11 cellular contexts compared by ENCODE assay signal in the genomic region with DNA sequence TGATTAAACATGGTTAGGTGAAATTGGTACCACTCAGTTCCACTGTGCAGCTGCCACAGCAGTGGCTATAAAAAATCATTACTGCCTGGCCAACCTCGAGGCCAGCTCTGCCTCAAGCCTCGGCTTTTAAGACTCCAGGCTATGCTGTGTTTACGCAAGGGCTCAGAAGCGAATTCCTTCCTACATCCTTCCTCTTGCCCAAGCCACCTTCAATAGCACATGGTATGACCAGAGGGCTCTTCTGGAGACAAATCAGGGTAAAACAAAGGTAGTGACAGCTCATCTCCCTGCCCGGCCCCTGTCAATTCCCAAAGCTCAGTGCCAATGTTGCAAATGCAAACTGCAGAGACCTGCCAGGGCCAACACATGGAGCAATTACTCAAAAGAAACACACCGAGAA.
DNase-seq lines count a peak whose midpoint lies in the region; ATAC-seq and TF ChIP-seq lines count a peak whose summit lies in the region.
"Had no signal": no experiment of that assay in that cellular context is flagged by ENCODE, and none has a peak within 500 bp of the region (broad histone marks: within the 10 kb centered on the region; RNA-seq: fewer than 3 reads in every experiment).

No MANE protein-coding gene starts in this region.

- H3K27me3 Mint-ChIP-seq in nephron progenitor cell (ENCODE audit: low read depth, poor library complexity), result peaks cover 3% of the 10 kb centered on the region

- POLR2A ChIA-PET in RWPE1 (lab: Yijun Ruan, JAX; ENCODE audit: low non-redundant PET), result no interaction called here

- H3K27ac ChIP-seq in RWPE1, result peak overlapping the region; percentile 68

- CTCF ChIA-PET in RWPE1 (lab: Yijun Ruan, JAX), result interaction anchor here (0.6 to 1.2 kb wide), 2 partner anchors 32 to 39 kb away, joined by 3 to 4 read pairs; a partner anchor contains a TSS

- H3K4me3 ChIP-seq in epithelial cell of esophagus (ENCODE audit: low read length), result no peak overlapping the region

- TF ChIP-seq CTCF in RWPE1 (conservative IDR thresholded peaks at IDR 0.05; ENCODE audit: low read depth) (no peak), epithelial cell of esophagus (IDR thresholded peaks at IDR 0.05; ENCODE audit: insufficient read depth, low read depth, low read length, missing control alignments) (no peak), nephron progenitor cell (IDR thresholded peaks at IDR 0.05) (no peak)

- peak; percentile 67 for DNase-seq in ELR (ENCODE audit: low read depth)
- DNase-seq in RWPE1 (ENCODE audit: low spot score), result peak; percentile 30
- DNase-seq in epithelial cell of esophagus (ENCODE audit: low read depth), result peak; percentile 83
- DNase-seq in nephron progenitor cell, result no peak
- DNase-seq: activated T-cell treated with anti-CD3 and anti-CD28 coated beads, Interleukin-2, amount 50 U/mL, for 48 hours; naive thymus-derived CD4-positive, alpha-beta T cell; T-helper 1 cell had no signal

- peaks cover 74% of the 10 kb centered on the region for H3K4me1 Mint-ChIP-seq in nephron progenitor cell
- H3K4me1 Mint-ChIP-seq: naive thymus-derived CD4-positive, alpha-beta T cell had no signal

- H3K36me3 Mint-ChIP-seq in nephron progenitor cell (ENCODE audit: low read depth), result peaks cover 42% of the 10 kb centered on the region
- H3K36me3 Mint-ChIP-seq: naive thymus-derived CD4-positive, alpha-beta T cell had no signal

- H3K4me3 Mint-ChIP-seq in nephron progenitor cell, result peak overlapping the region; percentile 16
- H3K4me3 Mint-ChIP-seq: naive thymus-derived CD4-positive, alpha-beta T cell had no signal

- ATAC-seq in GM19455 (IDR thresholded peaks at IDR 0.05; ENCODE audit: unreplicated experiment) (no peak), GM19328 (IDR thresholded peaks at IDR 0.05; ENCODE audit: unreplicated experiment) (no peak), HG03280 (IDR thresholded peaks at IDR 0.05; ENCODE audit: unreplicated experiment) (no peak), GM18511 (IDR thresholded peaks at IDR 0.05; ENCODE audit: unreplicated experiment) (no peak)
- ATAC-seq: naive thymus-derived CD4-positive, alpha-beta T cell had no signal

- H3K9me3 Mint-ChIP-seq in nephron progenitor cell, result no peaks in the 10 kb centered on the region

- peak overlapping the region; percentile 46 for H3K27ac Mint-ChIP-seq in nephron progenitor cell
- H3K27ac Mint-ChIP-seq: naive thymus-derived CD4-positive, alpha-beta T cell had no signal
